9 cellular contexts compared by ENCODE assay signal in the genomic region with DNA sequence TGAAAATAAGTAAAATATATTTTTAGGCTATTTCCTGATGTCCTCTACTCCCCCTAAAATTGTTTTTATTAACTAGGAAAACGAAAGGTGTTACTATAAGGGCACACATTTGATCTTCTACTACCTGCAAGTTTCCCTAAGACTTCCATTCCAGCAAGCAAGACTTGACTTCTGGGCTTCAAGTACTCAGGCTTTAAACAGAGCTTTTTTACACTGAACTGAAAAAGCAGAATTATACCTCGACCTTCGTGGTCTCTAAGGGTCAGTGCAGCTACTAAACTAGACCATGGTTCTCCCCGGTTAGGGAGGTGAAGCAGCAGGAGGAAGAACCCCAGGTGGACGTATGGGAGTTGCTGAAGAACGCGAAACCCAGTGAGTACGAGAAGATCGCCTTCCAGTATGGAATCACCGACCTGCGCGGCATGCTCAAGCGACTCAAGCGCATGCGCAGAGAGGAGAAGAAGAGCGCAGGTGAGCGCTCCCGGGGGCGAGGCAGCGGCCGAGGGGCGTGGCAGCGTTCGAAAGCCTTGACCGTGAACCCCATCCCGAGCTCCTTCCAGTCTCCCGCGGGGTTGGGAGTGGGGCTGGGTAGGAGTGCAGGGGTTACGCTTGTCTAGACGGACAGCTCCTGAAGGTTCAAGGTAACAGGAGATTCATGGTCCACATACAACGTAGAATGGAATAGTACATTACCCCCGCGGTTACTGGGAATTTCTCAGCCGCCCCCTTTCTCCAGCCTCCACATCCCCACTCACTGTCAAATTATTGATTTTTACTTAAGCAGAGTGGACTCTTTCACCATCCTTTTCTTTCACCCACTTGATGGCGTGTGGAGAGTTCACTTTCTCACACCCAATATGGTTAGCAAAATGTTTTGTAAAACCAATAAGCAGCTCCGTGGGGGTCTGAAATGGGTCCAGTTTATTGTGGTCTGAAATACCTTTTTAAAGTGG. TPM values are rescaled to one million over a fixed set of nuclear protein-coding genes. Genes with fewer than 3 reads are reported as not detected.
A peak's percentile ranks its signal among the peaks of the same experiment; 100 is the strongest.
DNase-seq lines count a peak whose midpoint lies in the region; ATAC-seq, FAIRE-seq and TF ChIP-seq lines count a peak whose summit lies in the region.
"Had no signal": no experiment of that assay in that cellular context is flagged by ENCODE, and none has a peak within 500 bp of the region (broad histone marks: within the 10 kb centered on the region; RNA-seq: fewer than 3 reads in every experiment).

No MANE protein-coding gene starts in this region.

- H3K27ac ChIP-seq in mammary epithelial cell (ENCODE audit: insufficient read depth, low read depth, low read length) = no peak overlapping the region
- no peak overlapping the region for H3K27ac ChIP-seq in HepG2 (ENCODE audit: extremely low read length, insufficient read depth, low read length)
- H3K27ac ChIP-seq in stomach = no peak overlapping the region
- H3K27ac ChIP-seq: BLaER1 treated with 17β-estradiol and CSF1 and Interleukin-3, amounts not matched to agents 10 nM and 100 nM had no signal

- peak; percentile 42 for ATAC-seq in HepG2
- ATAC-seq in GM18519 (IDR thresholded peaks at IDR 0.05; ENCODE audit: low FRiP score, unreplicated experiment) = no peak
- no peak for ATAC-seq in omental fat pad (ENCODE audit: low FRiP score)

- TF ChIP-seq POLR2A in HepG2 (IDR thresholded peaks at IDR 0.05; ENCODE audit: insufficient read depth in 1 of 2, low read depth in 2 of 2, low read length in 2 of 2) (no peak), stomach (IDR thresholded peaks at IDR 0.05) (no peak)

- H3K4me2 ChIP-seq in mammary epithelial cell (ENCODE audit: insufficient read depth, low read depth, low read length) = peak overlapping the region; percentile 49
- peak overlapping the region; percentile 43 for H3K4me2 ChIP-seq in HepG2 (ENCODE audit: low read depth, low read length)
- H3K4me2 ChIP-seq: BLaER1 treated with 17β-estradiol and CSF1 and Interleukin-3, amounts not matched to agents 10 nM and 100 nM had no signal

- H3K79me2 ChIP-seq in mammary epithelial cell (ENCODE audit: insufficient read depth, low read length) (no peaks in the 10 kb centered on the region), HepG2 (ENCODE audit: insufficient read depth, low read length) (no peaks in the 10 kb centered on the region)

- H3K27me3 ChIP-seq in mammary epithelial cell (ENCODE audit: insufficient read depth, low read length) (peaks cover 4% of the 10 kb centered on the region), HepG2 (ENCODE audit: control insufficient read depth in 1 of 2, insufficient read depth in 2 of 2, low read length in 2 of 2) (no peaks in the 10 kb centered on the region), stomach (peaks cover 0 to 9% (median 0%) of the 10 kb centered on the region in 3 donors)
- H3K27me3 ChIP-seq: BLaER1 treated with 17β-estradiol and CSF1 and Interleukin-3, amounts not matched to agents 10 nM and 100 nM had no signal

- POLR2A ChIA-PET in HepG2 (lab: Yijun Ruan, JAX) = interaction anchor here (1.4 kb wide), 1 partner anchor 11 kb away, joined by 5 read pairs; no protein-coding TSS in a partner anchor

- TF ChIP-seq CTCF in mammary epithelial cell (conservative IDR thresholded peaks at IDR 0.05 in 1 of 2, IDR thresholded peaks at IDR 0.05 in 1 of 2; ENCODE audit: extremely low read depth in 1 of 2, insufficient read depth in 1 of 2, low read depth in 1 of 2, low read length in 2 of 2) (no peak), HepG2 (CRISPR knock-in tag; IDR thresholded peaks at IDR 0.05) (no peak), stomach (IDR thresholded peaks at IDR 0.05) (no peak), omental fat pad (IDR thresholded peaks at IDR 0.05) (no peak)

- H3K9me3 ChIP-seq in mammary epithelial cell (replicated peaks; ENCODE audit: insufficient read depth, low read length) = no peaks in the 10 kb centered on the region
- no peaks in the 10 kb centered on the region for H3K9me3 ChIP-seq in HepG2 (ENCODE audit: low read length)
- no peaks in the 10 kb centered on the region for H3K9me3 ChIP-seq in stomach

- no peak for FAIRE-seq in HepG2 (lab: Jason Lieb, UNC)

- no peak for TF ChIP-seq EP300 in HepG2 (IDR thresholded peaks at IDR 0.05; ENCODE audit: low read depth in 2 of 2, low read length in 2 of 2)
- no peak for TF ChIP-seq EP300 in HepG2 (CRISPR knock-in tag; IDR thresholded peaks at IDR 0.05; ENCODE audit: borderline replicate concordance)
- no peak for TF ChIP-seq EP300 in stomach (IDR thresholded peaks at IDR 0.05)

- 24% methylated on average over 24 of the region's 36 CpGs for WGBS in mammary epithelial cell (ENCODE audit: low coverage, missing lambda C conversion rate)
- 76% methylated on average over 35 of the region's 36 CpGs for WGBS in HepG2 (ENCODE audit: low lambda C conversion rate)
- WGBS in stomach, 5 donors = 14 to 20% (median 17%) methylated on average over 36 of the region's 36 CpGs

- BruUV-seq in mammary epithelial cell (replicated peaks; lab: Mats Ljungman, UMichigan) (no TSS peak), HepG2 (replicated peaks; lab: Mats Ljungman, UMichigan) (no TSS peak)

- H2AFZ ChIP-seq in mammary epithelial cell (ENCODE audit: low read depth, low read length) = peak overlapping the region; percentile 65
- H2AFZ ChIP-seq in HepG2 (ENCODE audit: low read length) = peak overlapping the region; percentile 70

- TF ChIP-seq RAD21 in HepG2 (CRISPR knock-in tag; IDR thresholded peaks at IDR 0.05) = no peak

- dilution Hi-C loops in mammary epithelial cell (cut with HindIII; ENCODE audit: low sequenced_read_pairs) = loop anchor here (5.0 kb wide), 1 partner anchor 75 kb away; no protein-coding TSS in a partner anchor

- H3K4me3 ChIP-seq in mammary epithelial cell (replicated peaks in 1 of 3; ENCODE audit: insufficient read depth in 1 of 3, low read depth in 2 of 3, low read length in 3 of 3) (no peak overlapping the region), HepG2 (replicated peaks in 1 of 3; ENCODE audit: insufficient read depth in 1 of 3, low read depth in 2 of 3, low read length in 3 of 3) (peak overlapping the region in 2 of 3 experiments; percentile 8 to 31; a peak in 2 of 6 replicates), stomach (peak overlapping the region; percentile 11 to 31 (median 26))
- H3K4me3 ChIP-seq: BLaER1 treated with 17β-estradiol and CSF1 and Interleukin-3, amounts not matched to agents 10 nM and 100 nM had no signal

- H3K9ac ChIP-seq in mammary epithelial cell (ENCODE audit: insufficient read depth, low read length) (no peak overlapping the region), HepG2 (ENCODE audit: insufficient read depth, low read depth, low read length) (no peak overlapping the region)
- H3K9ac ChIP-seq: BLaER1 treated with 17β-estradiol and CSF1 and Interleukin-3, amounts not matched to agents 10 nM and 100 nM had no signal

- CTCF ChIA-PET in mammary epithelial cell (lab: Charles Lee; ENCODE audit: low non-redundant PET) = no interaction called here
- CTCF ChIA-PET in HepG2 (lab: Yijun Ruan, JAX; ENCODE audit: low intra/inter-chr PET ratio, low total read pairs) = no interaction called here

- H3K36me3 ChIP-seq in mammary epithelial cell (ENCODE audit: insufficient read depth, low read length) (no peaks in the 10 kb centered on the region), HepG2 (replicated peaks in 1 of 2; ENCODE audit: control insufficient read depth in 1 of 2, insufficient read depth in 2 of 2, low read length in 2 of 2) (no peaks in the 10 kb centered on the region), stomach (no peaks in the 10 kb centered on the region)
- H3K36me3 ChIP-seq: BLaER1 treated with 17β-estradiol and CSF1 and Interleukin-3, amounts not matched to agents 10 nM and 100 nM had no signal

- peak; percentile 0 for DNase-seq in activated T-cell treated with anti-CD3 and anti-CD28 coated beads for 48 hours (ENCODE audit: low read depth)
- no peak for DNase-seq in activated T-cell treated with anti-CD3 and anti-CD28 coated beads, Interleukin-2, amount 50 U/mL, for 1 hour
- DNase-seq in mammary epithelial cell = no peak
- DNase-seq in HepG2 (ENCODE audit: low spot score) = no peak
- DNase-seq in stomach = peak; percentile 67
- no peak for DNase-seq in omental fat pad (ENCODE audit: low spot score)
- no peak for DNase-seq in 8988T

- in situ Hi-C loops in mammary epithelial cell (cut with MboI; ENCODE audit: low sequenced_read_pairs in 2 of 2) (no loop called here), HepG2 (cut with HindIII; ENCODE audit: extremely low pct_ligation_motif_present, low pct_unique_long_range_greater_than_20kb) (no loop called here)

- H4K20me1 ChIP-seq in mammary epithelial cell (ENCODE audit: insufficient read depth, low read length) (no peaks in the 10 kb centered on the region), HepG2 (ENCODE audit: insufficient read depth, low read length) (no peaks in the 10 kb centered on the region)
- H4K20me1 ChIP-seq: BLaER1 treated with 17β-estradiol and CSF1 and Interleukin-3, amounts not matched to agents 10 nM and 100 nM had no signal

- H3K4me1 ChIP-seq in mammary epithelial cell (ENCODE audit: insufficient read depth, low read length) (peaks cover 6% of the 10 kb centered on the region), HepG2 (ENCODE audit: insufficient read depth, low read length) (peaks cover 20% of the 10 kb centered on the region), stomach (peaks cover 0 to 18% (median 8%) of the 10 kb centered on the region in 4 donors)

- intact Hi-C loops in mammary epithelial cell (cut with micrococcal nuclease) (no loop called here), HepG2 (cut with micrococcal nuclease; ENCODE audit: unreplicated experiment) (no loop called here), stomach (cut with DNase I; ENCODE audit: low total_unique reads) (no loop called here)

RNA-seq across cellular contexts. Expression of gene MYBPC1, which starts 47.6 kb away (rescaled TPM):
- not detected for total RNA-seq in mammary epithelial cell
- not detected for polyA plus RNA-seq in mammary epithelial cell
- polyA minus RNA-seq in mammary epithelial cell = not detected
- total RNA-seq in HepG2 (2016; rRNA removed; fragmentation: Illumina TruSeq; extraction: Trizol) = 0.31 and 0.44 TPM in 2 replicates
- total RNA-seq in HepG2 (2016; cell fraction: cytosol; rRNA removed; fragmentation: Illumina TruSeq; extraction: Trizol; ENCODE audit: low read depth) = not detected in 2 replicates
- 0.24 and 0.28 TPM in 2 replicates for total RNA-seq in HepG2 (2016; cell fraction: insoluble cytoplasmic fraction; rRNA removed; fragmentation: Illumina TruSeq; extraction: Trizol)
- total RNA-seq in HepG2 (2016; cell fraction: membrane; rRNA removed; fragmentation: Illumina TruSeq; extraction: Trizol) = 0.15 and 0.28 TPM in 2 replicates
- total RNA-seq in HepG2 (2016; cell fraction: nucleus; rRNA removed; fragmentation: Illumina TruSeq; extraction: Trizol) = 0.31 and 0.34 TPM in 2 replicates
- polyA plus RNA-seq in HepG2 (2011; rRNA removed) = 0.34 and 0.53 TPM in 2 replicates
- 0.19 and 0.23 TPM in 2 replicates for polyA plus RNA-seq in HepG2 (2011; cell fraction: cytosol; rRNA removed)
- 0.16 and 0.21 TPM in 2 replicates for polyA plus RNA-seq in HepG2 (2011; cell fraction: nucleus; rRNA removed)
- 0.15 and 0.30 TPM in 2 replicates for polyA plus RNA-seq in HepG2 (2012)
- polyA plus RNA-seq in HepG2 (2016; cell fraction: cytosol; fragmentation: Illumina TruSeq; extraction: Trizol; ENCODE audit: low read depth) = 0.08 and 0.12 TPM in 2 replicates
- 0.50 and 0.66 TPM in 2 replicates for polyA plus RNA-seq in HepG2 (2016; cell fraction: insoluble cytoplasmic fraction; fragmentation: Illumina TruSeq; extraction: Trizol; ENCODE audit: low read depth)
- 0.13 and 0.16 TPM in 2 replicates for polyA plus RNA-seq in HepG2 (2016; cell fraction: membrane; fragmentation: Illumina TruSeq; extraction: Trizol; ENCODE audit: low read depth)
- polyA plus RNA-seq in HepG2 (2016; cell fraction: nucleus; fragmentation: Illumina TruSeq; extraction: Trizol; ENCODE audit: insufficient read depth, low read depth) = 0.40 and 0.91 TPM in 2 replicates
- 0.22 TPM in 1 of 2 replicates, not detected in the other for polyA minus RNA-seq in HepG2 (2011; rRNA and poly(A)+ RNA removed; ENCODE audit: low replicate concordance)
- polyA minus RNA-seq in HepG2 (2011; cell fraction: cytosol; rRNA and poly(A)+ RNA removed) = 0.69 TPM in 1 of 2 replicates, not detected in the other
- 0.39 and 0.62 TPM in 2 replicates for polyA minus RNA-seq in HepG2 (2011; cell fraction: nucleus; rRNA and poly(A)+ RNA removed)
- total RNA-seq in stomach = 1 to 10 TPM in 2 of 5 donors, under 1 TPM in 1, not detected in 2; 0.45 to 8.8 (median 6.6) TPM
- 1 to 10 TPM in 2 of 3 donors, under 1 TPM in 1; 0.31 to 2.1 (median 1.4) TPM for polyA plus RNA-seq in stomach
- total RNA-seq in omental fat pad = not detected

RNA-seq across cellular contexts. Expression of gene CHPT1, which starts 55.0 kb away (rescaled TPM):
- total RNA-seq in mammary epithelial cell = 10 to 100 TPM; 16.5 to 17.2 TPM
- 10.7 TPM for polyA plus RNA-seq in mammary epithelial cell
- polyA minus RNA-seq in mammary epithelial cell = 17.9 TPM
- total RNA-seq in HepG2 (2016; rRNA removed; fragmentation: Illumina TruSeq; extraction: Trizol) = 129 and 178 TPM in 2 replicates
- total RNA-seq in HepG2 (2016; cell fraction: cytosol; rRNA removed; fragmentation: Illumina TruSeq; extraction: Trizol; ENCODE audit: low read depth) = 208 and 211 TPM in 2 replicates
- 126 and 183 TPM in 2 replicates for total RNA-seq in HepG2 (2016; cell fraction: insoluble cytoplasmic fraction; rRNA removed; fragmentation: Illumina TruSeq; extraction: Trizol)
- 296 and 310 TPM in 2 replicates for total RNA-seq in HepG2 (2016; cell fraction: membrane; rRNA removed; fragmentation: Illumina TruSeq; extraction: Trizol)
- 171 and 189 TPM in 2 replicates for total RNA-seq in HepG2 (2016; cell fraction: nucleus; rRNA removed; fragmentation: Illumina TruSeq; extraction: Trizol)
- 88.1 and 117 TPM in 2 replicates for polyA plus RNA-seq in HepG2 (2011; rRNA removed)
- polyA plus RNA-seq in HepG2 (2011; cell fraction: cytosol; rRNA removed) = 49.7 and 67.3 TPM in 2 replicates
- 44.4 and 56.5 TPM in 2 replicates for polyA plus RNA-seq in HepG2 (2011; cell fraction: nucleus; rRNA removed)
- 90.0 and 113 TPM in 2 replicates for polyA plus RNA-seq in HepG2 (2012)
- polyA plus RNA-seq in HepG2 (2016; cell fraction: cytosol; fragmentation: Illumina TruSeq; extraction: Trizol; ENCODE audit: low read depth) = 361 and 410 TPM in 2 replicates
- 161 and 176 TPM in 2 replicates for polyA plus RNA-seq in HepG2 (2016; cell fraction: insoluble cytoplasmic fraction; fragmentation: Illumina TruSeq; extraction: Trizol; ENCODE audit: low read depth)
- polyA plus RNA-seq in HepG2 (2016; cell fraction: membrane; fragmentation: Illumina TruSeq; extraction: Trizol; ENCODE audit: low read depth) = 379 and 382 TPM in 2 replicates
- 235 and 262 TPM in 2 replicates for polyA plus RNA-seq in HepG2 (2016; cell fraction: nucleus; fragmentation: Illumina TruSeq; extraction: Trizol; ENCODE audit: insufficient read depth, low read depth)
- polyA minus RNA-seq in HepG2 (2011; rRNA and poly(A)+ RNA removed; ENCODE audit: low replicate concordance) = 12.6 and 91.0 TPM in 2 replicates
- polyA minus RNA-seq in HepG2 (2011; cell fraction: cytosol; rRNA and poly(A)+ RNA removed) = 46.9 and 67.8 TPM in 2 replicates
- polyA minus RNA-seq in HepG2 (2011; cell fraction: nucleus; rRNA and poly(A)+ RNA removed) = 134 and 160 TPM in 2 replicates
- 100 to 1,000 TPM in 2 of 5 donors, 10 to 100 TPM in 3; 71.9 to 618 (median 94.5) TPM for total RNA-seq in stomach
- 10 to 100 TPM; 34.2 to 53.9 (median 47.2) TPM for polyA plus RNA-seq in stomach
- total RNA-seq in omental fat pad = 100 to 1,000 TPM in 1 of 4 donors, 10 to 100 TPM in 3; 43.8 to 107 (median 60.2) TPM

Comparison
In these comparisons a context has a peak if more than half of its experiments do, and no peak if none do; other contexts are left out.
1. DNase-seq: peak in activated T-cell treated with anti-CD3 and anti-CD28 coated beads for 48 hours (single experiment) and stomach (single experiment); none in activated T-cell treated with anti-CD3 and anti-CD28 coated beads, Interleukin-2, amount 50 U/mL, for 1 hour (single experiment), mammary epithelial cell (single experiment), HepG2 (single experiment), omental fat pad (single experiment) and 8988T (single experiment).
2. H3K4me3 ChIP-seq: peak in HepG2 (2 of 3) and stomach (4 of 4); none in mammary epithelial cell (0 of 3).